In genomic region chr7:140325600-140325999, GRCh38 we compare ENCODE assay signal across 12 cellular contexts.
"Had no signal": no experiment of that assay in that cellular context is flagged by ENCODE, and none has a peak within 500 bp of the region (broad histone marks: within the 10 kb centered on the region; RNA-seq: fewer than 3 reads in every experiment).

No MANE protein-coding gene starts in this region.

- H3K27ac ChIP-seq: adrenal gland, coronary artery had no signal

- H3K9me3 ChIP-seq: adrenal gland, breast epithelium, suprapubic skin had no signal

- H3K27me3 ChIP-seq: adrenal gland, breast epithelium, suprapubic skin had no signal

- H3K4me3 Mint-ChIP-seq: activated CD4-positive, alpha-beta T cell treated with anti-CD3 and anti-CD28 coated beads, Interleukin-2, amount 10 ng/mL, durations not matched to agents 24 days and 14 days; natural killer cell treated with Interleukin-12 subunit alpha and Interleukin-12 subunit beta and Interleukin-15 and Interleukin-18, amount 100 ng/mL, for 72 hours; stimulated activated naive CD8-positive, alpha-beta T cell treated with anti-CD3 and anti-CD28 coated beads, Interleukin-15, amount 100 ng/mL, for 72 hours; T-cell had no signal

- DNase-seq: T1000 had no signal

- H3K36me3 Mint-ChIP-seq: natural killer cell treated with Interleukin-12 subunit alpha and Interleukin-12 subunit beta and Interleukin-15 and Interleukin-18, amount 100 ng/mL, for 72 hours; T-cell had no signal

- H3K36me3 ChIP-seq: adrenal gland, breast epithelium, suprapubic skin had no signal

- FAIRE-seq: frontal cortex, small intestine had no signal

- H3K27me3 Mint-ChIP-seq: activated CD4-positive, alpha-beta T cell treated with anti-CD3 and anti-CD28 coated beads, Interleukin-2, amount 10 ng/mL, durations not matched to agents 24 days and 14 days; natural killer cell treated with Interleukin-12 subunit alpha and Interleukin-12 subunit beta and Interleukin-15 and Interleukin-18, amount 100 ng/mL, for 72 hours; progenitor cell of endocrine pancreas; stimulated activated naive CD8-positive, alpha-beta T cell treated with anti-CD3 and anti-CD28 coated beads, Interleukin-15, amount 100 ng/mL, for 72 hours; T-cell had no signal

- H3K9me3 Mint-ChIP-seq: activated CD4-positive, alpha-beta T cell treated with anti-CD3 and anti-CD28 coated beads, Interleukin-2, amount 10 ng/mL, durations not matched to agents 24 days and 14 days; natural killer cell treated with Interleukin-12 subunit alpha and Interleukin-12 subunit beta and Interleukin-15 and Interleukin-18, amount 100 ng/mL, for 72 hours; stimulated activated naive CD8-positive, alpha-beta T cell treated with anti-CD3 and anti-CD28 coated beads, Interleukin-15, amount 100 ng/mL, for 72 hours; T-cell had no signal

- H3K4me3 ChIP-seq: adrenal gland had no signal

- H3K4me1 Mint-ChIP-seq: activated CD4-positive, alpha-beta T cell treated with anti-CD3 and anti-CD28 coated beads, Interleukin-2, amount 10 ng/mL, durations not matched to agents 24 days and 14 days; stimulated activated naive CD8-positive, alpha-beta T cell treated with anti-CD3 and anti-CD28 coated beads, Interleukin-15, amount 100 ng/mL, for 72 hours had no signal

- H3K27ac Mint-ChIP-seq: activated CD4-positive, alpha-beta T cell treated with anti-CD3 and anti-CD28 coated beads, Interleukin-2, amount 10 ng/mL, durations not matched to agents 24 days and 14 days; natural killer cell treated with Interleukin-12 subunit alpha and Interleukin-12 subunit beta and Interleukin-15 and Interleukin-18, amount 100 ng/mL, for 72 hours; stimulated activated naive CD8-positive, alpha-beta T cell treated with anti-CD3 and anti-CD28 coated beads, Interleukin-15, amount 100 ng/mL, for 72 hours; T-cell had no signal
